9 cellular contexts compared by ENCODE assay signal in the genomic region with DNA sequence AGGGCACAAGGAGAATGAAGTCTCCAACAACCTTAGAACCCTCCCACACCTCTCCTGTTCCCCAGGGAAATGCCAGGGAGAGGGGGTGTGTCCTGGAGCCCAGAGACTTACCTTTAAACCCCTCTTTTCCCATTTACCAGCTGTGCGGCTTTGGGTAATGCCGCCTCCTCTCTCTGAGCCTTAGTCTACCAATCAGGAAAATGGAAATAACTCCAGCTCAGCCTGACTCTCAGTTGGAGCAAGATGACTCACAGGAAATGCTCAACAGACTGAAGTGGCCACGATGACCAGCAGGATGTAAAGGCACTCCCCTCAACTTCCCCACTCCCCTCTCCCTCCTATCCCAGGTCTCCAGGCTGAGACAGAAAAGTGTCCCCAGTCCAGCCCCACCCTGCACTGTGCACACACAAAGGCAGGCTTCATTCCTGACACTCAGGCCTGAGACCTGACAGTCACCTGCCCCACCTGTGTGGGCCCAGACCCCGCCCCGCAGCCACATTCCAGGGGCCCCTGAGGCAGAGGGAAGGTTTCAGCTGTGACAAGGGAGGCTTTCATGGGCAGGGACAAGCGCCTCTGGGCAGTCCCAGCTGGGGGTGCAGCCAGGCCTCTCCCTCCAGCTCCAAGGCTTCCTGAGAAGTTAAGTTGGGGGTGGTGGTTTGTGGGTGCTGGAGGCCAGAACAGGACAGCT. TPM values are rescaled to one million over a fixed set of nuclear protein-coding genes. Genes with fewer than 3 reads are reported as not detected.
A peak's percentile ranks its signal among the peaks of the same experiment; 100 is the strongest.
DNase-seq lines count a peak whose midpoint lies in the region; ATAC-seq and TF ChIP-seq lines count a peak whose summit lies in the region.
"Had no signal": no experiment of that assay in that cellular context is flagged by ENCODE, and none has a peak within 500 bp of the region (broad histone marks: within the 10 kb centered on the region; RNA-seq: fewer than 3 reads in every experiment).

No MANE protein-coding gene starts in this region.

- H2BK12ac ChIP-seq in mesenchymal stem cell (ENCODE audit: low read length in 2 of 2), result peak overlapping the region; percentile 45 to 83

- peaks cover 34% of the 10 kb centered on the region for H3K4me1 ChIP-seq in mesenchymal stem cell (ENCODE audit: control insufficient read depth, insufficient read depth, low read depth, low read length)

- peak overlapping the region; percentile 58 for H2AK5ac ChIP-seq in mesenchymal stem cell (ENCODE audit: low read length, severe bottlenecking)

- H3K9me3 ChIP-seq in mesenchymal stem cell (ENCODE audit: control insufficient read depth, low read length), result no peaks in the 10 kb centered on the region

- peak overlapping the region; percentile 93 for H4K91ac ChIP-seq in mesenchymal stem cell (ENCODE audit: low read length)

- ATAC-seq in HG02970 (IDR thresholded peaks at IDR 0.05; ENCODE audit: low FRiP score, unreplicated experiment), result no peak
- ATAC-seq in activated naive CD8-positive, alpha-beta T cell treated with anti-CD3 and anti-CD28 coated beads, Interleukin-2, amount 50 U/mL, for 24 hours, result no peak
- ATAC-seq in GM19467 (IDR thresholded peaks at IDR 0.05; ENCODE audit: unreplicated experiment), result no peak

- WGBS in mesenchymal stem cell, result 35% methylated on average over 6 of the region's 6 CpGs

- peaks cover 9% of the 10 kb centered on the region for H3K27me3 Mint-ChIP-seq in activated naive CD8-positive, alpha-beta T cell treated with anti-CD3 and anti-CD28 coated beads, Interleukin-2, amount 50 U/mL, for 24 hours

- peak; percentile 28 for DNase-seq in AG09319 (ENCODE audit: extremely low read depth, low read depth)
- peak; percentile 86 for DNase-seq in choroid plexus epithelial cell (ENCODE audit: low read depth)
- peak; percentile 90 for DNase-seq in mesenchymal stem cell
- no peak for DNase-seq in epidermal melanocyte (ENCODE audit: insufficient read length, low spot score)
- DNase-seq in activated naive CD8-positive, alpha-beta T cell treated with anti-CD3 and anti-CD28 coated beads, Interleukin-2, amount 50 U/mL, for 24 hours, result no peak
- DNase-seq: NCI-H2107 had no signal

- no peak overlapping the region for H3K14ac ChIP-seq in mesenchymal stem cell (ENCODE audit: low read length in 2 of 2)

- H3K36me3 ChIP-seq in mesenchymal stem cell (ENCODE audit: control insufficient read depth in 1 of 2, insufficient read depth in 2 of 2, low read depth in 1 of 2, low read length in 2 of 2), result peaks cover 0 to 28% of the 10 kb centered on the region in 2 experiments

- TF ChIP-seq EP300 in Ishikawa (IDR thresholded peaks at IDR 0.05; ENCODE audit: borderline replicate concordance), result peak; percentile 49; the same call in 1 of the 2 replicates

- H3K36me3 Mint-ChIP-seq in activated naive CD8-positive, alpha-beta T cell treated with anti-CD3 and anti-CD28 coated beads, Interleukin-2, amount 50 U/mL, for 24 hours (ENCODE audit: low read depth), result no peaks in the 10 kb centered on the region

- peak overlapping the region; percentile 90 for H2BK15ac ChIP-seq in mesenchymal stem cell (ENCODE audit: low read depth, poor library complexity, severe bottlenecking)

- no peak overlapping the region for H3K4me2 ChIP-seq in mesenchymal stem cell (ENCODE audit: low read length, poor library complexity, severe bottlenecking)

- H4K8ac ChIP-seq in mesenchymal stem cell (ENCODE audit: low read length), result peak overlapping the region; percentile 83

- H3K4me1 Mint-ChIP-seq in activated naive CD8-positive, alpha-beta T cell treated with anti-CD3 and anti-CD28 coated beads, Interleukin-2, amount 50 U/mL, for 24 hours, result no peaks in the 10 kb centered on the region

- no peaks in the 10 kb centered on the region for H3K9me3 Mint-ChIP-seq in activated naive CD8-positive, alpha-beta T cell treated with anti-CD3 and anti-CD28 coated beads, Interleukin-2, amount 50 U/mL, for 24 hours

- H3K4me3 ChIP-seq in choroid plexus epithelial cell (ENCODE audit: low read depth, low read length), result no peak overlapping the region
- no peak overlapping the region for H3K4me3 ChIP-seq in mesenchymal stem cell (ENCODE audit: insufficient read depth in 1 of 2, low read depth in 1 of 2, low read length in 2 of 2)

- no peak overlapping the region for H3K9ac ChIP-seq in mesenchymal stem cell (ENCODE audit: low read length)

- H3K4ac ChIP-seq in mesenchymal stem cell (ENCODE audit: low read depth in 1 of 2, low read length in 2 of 2), result peak overlapping the region; percentile 49 to 62

- peak overlapping the region; percentile 64 to 79 for H3K18ac ChIP-seq in mesenchymal stem cell (ENCODE audit: low read depth in 1 of 2, low read length in 2 of 2)

- no peaks in the 10 kb centered on the region for H3K79me1 ChIP-seq in mesenchymal stem cell (replicated peaks; ENCODE audit: low read length, poor library complexity, severe bottlenecking)

- H2BK5ac ChIP-seq in mesenchymal stem cell (ENCODE audit: low read depth, low read length, poor library complexity, severe bottlenecking), result no peak overlapping the region

- TF ChIP-seq CTCF in AG09319 (IDR thresholded peaks at IDR 0.05; ENCODE audit: low read depth, low read length) (no peak), choroid plexus epithelial cell (conservative IDR thresholded peaks at IDR 0.05; ENCODE audit: low read depth, low read length) (peak; percentile 20)

- peak overlapping the region; percentile 64 for H2BK120ac ChIP-seq in mesenchymal stem cell (ENCODE audit: low read depth, low read length)

- no peak overlapping the region for H3K4me3 Mint-ChIP-seq in activated naive CD8-positive, alpha-beta T cell treated with anti-CD3 and anti-CD28 coated beads, Interleukin-2, amount 50 U/mL, for 24 hours

- H3K27ac ChIP-seq in mesenchymal stem cell (ENCODE audit: low read length, poor library complexity, severe bottlenecking), result peak overlapping the region; percentile 36

- H3K27ac Mint-ChIP-seq in activated naive CD8-positive, alpha-beta T cell treated with anti-CD3 and anti-CD28 coated beads, Interleukin-2, amount 50 U/mL, for 24 hours, result no peak overlapping the region

- H2AFZ ChIP-seq in mesenchymal stem cell (ENCODE audit: low read depth, low read length), result no peak overlapping the region

- no peak; the same call in 1 of the 2 replicates for TF ChIP-seq RAD21 in Ishikawa (IDR thresholded peaks at IDR 0.05; ENCODE audit: low read depth)

- no peak overlapping the region for H3K23ac ChIP-seq in mesenchymal stem cell (ENCODE audit: low read length in 2 of 2)

- peaks cover 0 to 17% of the 10 kb centered on the region in 2 experiments for H3K27me3 ChIP-seq in mesenchymal stem cell (ENCODE audit: control insufficient read depth in 1 of 2, insufficient read depth in 1 of 2, low read length in 2 of 2)

TF ChIP-seq in Ishikawa, 13 proteins besides CTCF, POLR2A, EP300 and RAD21:
- TF ChIP-seq, protein P1, sequence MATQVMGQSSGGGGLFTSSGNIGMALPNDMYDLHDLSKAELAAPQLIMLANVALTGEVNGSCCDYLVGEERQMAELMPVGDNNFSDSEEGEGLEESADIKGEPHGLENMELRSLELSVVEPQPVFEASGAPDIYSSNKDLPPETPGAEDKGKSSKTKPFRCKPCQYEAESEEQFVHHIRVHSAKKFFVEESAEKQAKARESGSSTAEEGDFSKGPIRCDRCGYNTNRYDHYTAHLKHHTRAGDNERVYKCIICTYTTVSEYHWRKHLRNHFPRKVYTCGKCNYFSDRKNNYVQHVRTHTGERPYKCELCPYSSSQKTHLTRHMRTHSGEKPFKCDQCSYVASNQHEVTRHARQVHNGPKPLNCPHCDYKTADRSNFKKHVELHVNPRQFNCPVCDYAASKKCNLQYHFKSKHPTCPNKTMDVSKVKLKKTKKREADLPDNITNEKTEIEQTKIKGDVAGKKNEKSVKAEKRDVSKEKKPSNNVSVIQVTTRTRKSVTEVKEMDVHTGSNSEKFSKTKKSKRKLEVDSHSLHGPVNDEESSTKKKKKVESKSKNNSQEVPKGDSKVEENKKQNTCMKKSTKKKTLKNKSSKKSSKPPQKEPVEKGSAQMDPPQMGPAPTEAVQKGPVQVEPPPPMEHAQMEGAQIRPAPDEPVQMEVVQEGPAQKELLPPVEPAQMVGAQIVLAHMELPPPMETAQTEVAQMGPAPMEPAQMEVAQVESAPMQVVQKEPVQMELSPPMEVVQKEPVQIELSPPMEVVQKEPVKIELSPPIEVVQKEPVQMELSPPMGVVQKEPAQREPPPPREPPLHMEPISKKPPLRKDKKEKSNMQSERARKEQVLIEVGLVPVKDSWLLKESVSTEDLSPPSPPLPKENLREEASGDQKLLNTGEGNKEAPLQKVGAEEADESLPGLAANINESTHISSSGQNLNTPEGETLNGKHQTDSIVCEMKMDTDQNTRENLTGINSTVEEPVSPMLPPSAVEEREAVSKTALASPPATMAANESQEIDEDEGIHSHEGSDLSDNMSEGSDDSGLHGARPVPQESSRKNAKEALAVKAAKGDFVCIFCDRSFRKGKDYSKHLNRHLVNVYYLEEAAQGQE (IDR thresholded peaks at IDR 0.05; ENCODE audit: low read depth), result no peak
- TF ChIP-seq TCF12 (IDR thresholded peaks at IDR 0.05; ENCODE audit: low read depth) (peak; percentile 25; the same call in 1 of the 2 replicates), EGR1 (IDR thresholded peaks at IDR 0.05) (no peak), TEAD4 (IDR thresholded peaks at IDR 0.05) (peak; percentile 91), TAF1 (IDR thresholded peaks at IDR 0.05; ENCODE audit: low read depth) (no peak), CEBPB (IDR thresholded peaks at IDR 0.05) (no peak), NFIC (IDR thresholded peaks at IDR 0.05) (0 out of 2 replicates have a peak, but pooled peaks have one; percentile 25), FOXM1 (IDR thresholded peaks at IDR 0.05; ENCODE audit: borderline replicate concordance, low read depth) (peak; percentile 24; the same call in 1 of the 2 replicates)
- TF ChIP-seq, protein P2, sequence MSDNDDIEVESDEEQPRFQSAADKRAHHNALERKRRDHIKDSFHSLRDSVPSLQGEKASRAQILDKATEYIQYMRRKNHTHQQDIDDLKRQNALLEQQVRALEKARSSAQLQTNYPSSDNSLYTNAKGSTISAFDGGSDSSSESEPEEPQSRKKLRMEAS (IDR thresholded peaks at IDR 0.05), result peak; percentile 57; the same call in 1 of the 2 replicates
- TF ChIP-seq, protein P3, sequence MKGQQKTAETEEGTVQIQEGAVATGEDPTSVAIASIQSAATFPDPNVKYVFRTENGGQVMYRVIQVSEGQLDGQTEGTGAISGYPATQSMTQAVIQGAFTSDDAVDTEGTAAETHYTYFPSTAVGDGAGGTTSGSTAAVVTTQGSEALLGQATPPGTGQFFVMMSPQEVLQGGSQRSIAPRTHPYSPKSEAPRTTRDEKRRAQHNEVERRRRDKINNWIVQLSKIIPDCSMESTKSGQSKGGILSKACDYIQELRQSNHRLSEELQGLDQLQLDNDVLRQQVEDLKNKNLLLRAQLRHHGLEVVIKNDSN (IDR thresholded peaks at IDR 0.05), result no peak

RNA-seq across cellular contexts. Expression of a gene that starts 3.0 kb away (rescaled TPM):
- polyA plus RNA-seq in mesenchymal stem cell (2013, experiment 1 of 2), result 0.46 TPM
- 0.52 TPM for polyA plus RNA-seq in mesenchymal stem cell (2013, experiment 2 of 2)

RNA-seq across cellular contexts. Expression of a gene that starts 6.4 kb away (rescaled TPM):
- polyA plus RNA-seq in mesenchymal stem cell (2013, experiment 1 of 2), result 92.7 TPM
- 91.5 TPM for polyA plus RNA-seq in mesenchymal stem cell (2013, experiment 2 of 2)

RNA-seq across cellular contexts. Expression of a gene that starts 16.3 kb away (rescaled TPM):
- polyA plus RNA-seq in mesenchymal stem cell (2013, experiment 1 of 2), result not detected
- not detected for polyA plus RNA-seq in mesenchymal stem cell (2013, experiment 2 of 2)

RNA-seq across cellular contexts. Expression of a gene that starts 32.0 kb away (rescaled TPM):
- 0.11 TPM for polyA plus RNA-seq in mesenchymal stem cell (2013, experiment 1 of 2)
- 0.11 TPM for polyA plus RNA-seq in mesenchymal stem cell (2013, experiment 2 of 2)

RNA-seq across cellular contexts. Expression of a gene that starts 40.8 kb away (rescaled TPM):
- polyA plus RNA-seq in mesenchymal stem cell (2013, experiment 1 of 2), result not detected
- polyA plus RNA-seq in mesenchymal stem cell (2013, experiment 2 of 2), result not detected

Comparison
In these comparisons a context has a peak if more than half of its experiments do, and no peak if none do; other contexts are left out.
1. DNase-seq: peak in AG09319 (single experiment), choroid plexus epithelial cell (single experiment) and mesenchymal stem cell (single experiment); none in epidermal melanocyte (single experiment) and activated naive CD8-positive, alpha-beta T cell treated with anti-CD3 and anti-CD28 coated beads, Interleukin-2, amount 50 U/mL, for 24 hours (single experiment).